In the genomic region with DNA sequence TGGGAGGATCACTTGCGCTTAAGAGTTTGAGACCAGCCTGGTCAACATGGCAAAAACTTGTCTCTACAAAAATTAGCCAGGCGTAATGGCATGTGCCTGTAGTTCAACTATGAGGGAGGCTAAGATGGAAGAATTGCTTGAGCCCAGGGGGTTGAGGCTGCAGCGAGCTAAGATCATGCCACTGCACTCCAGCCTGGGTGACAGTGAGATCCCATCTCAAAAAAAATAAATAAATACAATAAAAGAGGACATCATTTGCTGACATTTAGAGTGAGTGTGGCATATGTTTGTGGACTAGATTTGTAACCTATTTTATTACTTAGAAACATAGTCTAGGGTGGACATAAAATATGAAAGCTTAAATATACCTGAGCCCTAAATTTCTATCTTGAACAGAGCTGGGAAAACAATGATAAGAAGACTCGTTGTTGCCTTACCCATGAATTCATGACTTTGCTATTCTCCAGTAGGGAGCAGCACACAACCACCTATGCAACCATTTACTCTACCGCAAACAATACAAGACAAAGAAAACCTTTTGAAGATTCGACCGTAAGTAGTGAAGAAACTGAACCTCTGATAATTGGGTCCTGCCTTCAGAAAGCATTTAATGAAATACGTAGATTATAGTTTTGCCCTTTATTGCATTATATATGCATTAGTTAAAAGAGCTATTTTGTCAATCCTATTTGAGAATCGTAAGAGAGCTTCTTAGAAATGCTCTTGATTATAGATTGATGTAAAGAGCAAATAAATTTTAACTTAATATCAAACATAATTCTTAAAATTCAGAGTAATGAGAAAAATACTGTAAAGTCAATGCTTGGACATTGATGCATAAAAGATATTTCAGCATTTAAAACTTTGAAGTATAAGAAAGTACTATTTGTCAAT, we compare ENCODE assay signal across 8 cellular contexts.
DNase-seq lines count a peak whose midpoint lies in the region; ATAC-seq and TF ChIP-seq lines count a peak whose summit lies in the region.

No MANE protein-coding gene starts in this region.

- DNase-seq in GM10266 (ENCODE audit: extremely low spot score) (peak; percentile 8), LHCN-M2 (ENCODE audit: low read depth) (peak; percentile 84), RWPE2 (ENCODE audit: low spot score) (no peak), fibroblast of peridontal ligament (ENCODE audit: extremely low read depth) (peak; percentile 89), omental fat pad (ENCODE audit: low spot score) (no peak), occipital lobe (lab: John Stamatoyannopoulos, UW) (no peak)
- no peak for DNase-seq in activated T-cell treated with anti-CD3 and anti-CD28 coated beads, Interleukin-2, amount 50 U/mL, for 4 hours

- no peak overlapping the region for H3K4me3 Mint-ChIP-seq in stimulated activated memory B cell treated with anti-CD40 and anti-IgM and Interleukin-4, amounts not matched to agents 10 μg/mL and 1 μg/mL and 100 μg/mL, for 72 hours
- no peak overlapping the region for H3K4me3 Mint-ChIP-seq in activated T-cell treated with anti-CD3 and anti-CD28 coated beads, Interleukin-2, amount 50 U/mL, for 4 hours

- no peaks in the 10 kb centered on the region for H3K27me3 ChIP-seq in RWPE2 (ENCODE audit: insufficient read depth, poor library complexity, severe bottlenecking)

- H3K36me3 Mint-ChIP-seq in stimulated activated memory B cell treated with anti-CD40 and anti-IgM and Interleukin-4, amounts not matched to agents 10 μg/mL and 1 μg/mL and 100 μg/mL, for 72 hours: no peaks in the 10 kb centered on the region
- H3K36me3 Mint-ChIP-seq in activated T-cell treated with anti-CD3 and anti-CD28 coated beads, Interleukin-2, amount 50 U/mL, for 4 hours (ENCODE audit: insufficient read depth): no peaks in the 10 kb centered on the region

- H3K9me3 ChIP-seq in RWPE2 (ENCODE audit: severe bottlenecking): no peaks in the 10 kb centered on the region

- H3K27ac ChIP-seq in RWPE2 (ENCODE audit: poor library complexity, severe bottlenecking): no peak overlapping the region

- H3K36me3 ChIP-seq in RWPE2 (ENCODE audit: low read depth): no peaks in the 10 kb centered on the region

- H3K9me3 Mint-ChIP-seq in stimulated activated memory B cell treated with anti-CD40 and anti-IgM and Interleukin-4, amounts not matched to agents 10 μg/mL and 1 μg/mL and 100 μg/mL, for 72 hours: peaks cover 8% of the 10 kb centered on the region
- no peaks in the 10 kb centered on the region for H3K9me3 Mint-ChIP-seq in activated T-cell treated with anti-CD3 and anti-CD28 coated beads, Interleukin-2, amount 50 U/mL, for 4 hours

- no peaks in the 10 kb centered on the region for H3K4me1 Mint-ChIP-seq in stimulated activated memory B cell treated with anti-CD40 and anti-IgM and Interleukin-4, amounts not matched to agents 10 μg/mL and 1 μg/mL and 100 μg/mL, for 72 hours
- H3K4me1 Mint-ChIP-seq in activated T-cell treated with anti-CD3 and anti-CD28 coated beads, Interleukin-2, amount 50 U/mL, for 4 hours (ENCODE audit: low read depth): no peaks in the 10 kb centered on the region

- H3K27ac Mint-ChIP-seq in stimulated activated memory B cell treated with anti-CD40 and anti-IgM and Interleukin-4, amounts not matched to agents 10 μg/mL and 1 μg/mL and 100 μg/mL, for 72 hours: no peak overlapping the region

- no peak overlapping the region for H3K4me3 ChIP-seq in RWPE2 (ENCODE audit: severe bottlenecking)

- no peaks in the 10 kb centered on the region for H3K4me1 ChIP-seq in RWPE2 (ENCODE audit: insufficient read depth, poor library complexity, severe bottlenecking)

- H3K27me3 Mint-ChIP-seq in stimulated activated memory B cell treated with anti-CD40 and anti-IgM and Interleukin-4, amounts not matched to agents 10 μg/mL and 1 μg/mL and 100 μg/mL, for 72 hours: no peaks in the 10 kb centered on the region
- no peaks in the 10 kb centered on the region for H3K27me3 Mint-ChIP-seq in activated T-cell treated with anti-CD3 and anti-CD28 coated beads, Interleukin-2, amount 50 U/mL, for 4 hours (ENCODE audit: low read depth)

- peak; percentile 32 for TF ChIP-seq CTCF in GM10266 (IDR thresholded peaks at IDR 0.05; ENCODE audit: control insufficient read depth, insufficient read depth, low read depth, missing control alignments)
- peak; percentile 91 for TF ChIP-seq CTCF in RWPE2 (IDR thresholded peaks at IDR 0.05; ENCODE audit: poor library complexity, severe bottlenecking)
- peak in 2 of 3 donors; percentile 11 to 22 for TF ChIP-seq CTCF in omental fat pad (IDR thresholded peaks at IDR 0.05)

- ATAC-seq in RWPE2 (ENCODE audit: low read depth) (peak; percentile 85), omental fat pad (ENCODE audit: low FRiP score) (peak; percentile 62)
- no peak for ATAC-seq in stimulated activated memory B cell treated with anti-CD40 and anti-IgM and Interleukin-4, amounts not matched to agents 10 μg/mL and 1 μg/mL and 100 μg/mL, for 72 hours
- ATAC-seq in activated T-cell treated with anti-CD3 and anti-CD28 coated beads, Interleukin-2, amount 50 U/mL, for 4 hours: no peak

Comparison
In these comparisons a context has a peak if more than half of its experiments do, and no peak if none do; other contexts are left out.
1. DNase-seq: peak in GM10266 (single experiment), LHCN-M2 (single experiment) and fibroblast of peridontal ligament (single experiment); none in RWPE2 (single experiment), omental fat pad (single experiment), activated T-cell treated with anti-CD3 and anti-CD28 coated beads, Interleukin-2, amount 50 U/mL, for 4 hours (single experiment) and occipital lobe (single experiment).
2. CTCF ChIP-seq: peak in every context shown above with its lines; median percentile 91 in RWPE2; 32 in GM10266; 16 in omental fat pad.
3. ATAC-seq: peak in RWPE2 (single experiment) and omental fat pad (single experiment); none in stimulated activated memory B cell treated with anti-CD40 and anti-IgM and Interleukin-4, amounts not matched to agents 10 μg/mL and 1 μg/mL and 100 μg/mL, for 72 hours (single experiment) and activated T-cell treated with anti-CD3 and anti-CD28 coated beads, Interleukin-2, amount 50 U/mL, for 4 hours (0 of 2).